Comparison of ENCODE assay signal across 9 cellular contexts in genomic region chr15:85865070-85865684, GRCh38.
DNase-seq lines count a peak whose midpoint lies in the region; ATAC-seq and TF ChIP-seq lines count a peak whose summit lies in the region.
"Had no signal": no experiment of that assay in that cellular context is flagged by ENCODE, and none has a peak within 500 bp of the region (broad histone marks: within the 10 kb centered on the region; RNA-seq: fewer than 3 reads in every experiment).

No MANE protein-coding gene starts in this region.

- peak; percentile 67; the same call in 1 of the 2 replicates for TF ChIP-seq CTCF in HEK293 (tag by site-specific recombination; IDR thresholded peaks at IDR 0.05)
- peak; percentile 98 for TF ChIP-seq CTCF in RWPE2 (IDR thresholded peaks at IDR 0.05; ENCODE audit: poor library complexity, severe bottlenecking)
- TF ChIP-seq CTCF in fibroblast of villous mesenchyme (IDR thresholded peaks at IDR 0.05; ENCODE audit: insufficient read depth, low read depth, low read length), result peak; percentile 76
- TF ChIP-seq CTCF in psoas muscle (IDR thresholded peaks at IDR 0.05), result peak; percentile 66

- intact Hi-C loops in psoas muscle (cut with DNase I), result loop anchor here (10.0 kb wide), 2 partner anchors 220 to 380 kb away; no protein-coding TSS in a partner anchor

- H3K36me3 ChIP-seq in HEK293 (ENCODE audit: control insufficient read depth in 2 of 2, insufficient read depth in 1 of 2, low read length in 2 of 2), result no peaks in the 10 kb centered on the region
- H3K36me3 ChIP-seq in RWPE2 (ENCODE audit: low read depth), result no peaks in the 10 kb centered on the region
- no peaks in the 10 kb centered on the region for H3K36me3 ChIP-seq in psoas muscle (ENCODE audit: insufficient read depth in 1 of 2, low read depth in 1 of 2)
- H3K36me3 ChIP-seq: BLaER1 treated with 17β-estradiol and CSF1 and Interleukin-3, amounts not matched to agents 10 nM and 100 nM had no signal

- 15 to 18% (median 17%) methylated on average over 6 of the region's 6 CpGs for WGBS in psoas muscle, 3 donors

- peak; percentile 90 for ATAC-seq in RWPE2 (ENCODE audit: low read depth)
- ATAC-seq in psoas muscle, result peak; percentile 56 to 90 (median 76)
- no peak for ATAC-seq in HG03432 (IDR thresholded peaks at IDR 0.05; ENCODE audit: unreplicated experiment)

- peaks cover 7% of the 10 kb centered on the region for H3K27me3 ChIP-seq in RWPE2 (ENCODE audit: insufficient read depth, poor library complexity, severe bottlenecking)
- no peaks in the 10 kb centered on the region for H3K27me3 ChIP-seq in psoas muscle (ENCODE audit: insufficient read depth in 3 of 3, low read length in 2 of 3)
- H3K27me3 ChIP-seq: BLaER1 treated with 17β-estradiol and CSF1 and Interleukin-3, amounts not matched to agents 10 nM and 100 nM had no signal

- POLR2A ChIA-PET in HEK293 (lab: Yijun Ruan, JAX), result no interaction called here

- H3K9me3 ChIP-seq in HEK293 (ENCODE audit: control insufficient read depth, insufficient read depth, low read depth, low read length) (no peaks in the 10 kb centered on the region), RWPE2 (ENCODE audit: severe bottlenecking) (no peaks in the 10 kb centered on the region), psoas muscle (no peaks in the 10 kb centered on the region)
- H3K9me3 ChIP-seq: BLaER1 treated with 17β-estradiol and CSF1 and Interleukin-3, amounts not matched to agents 10 nM and 100 nM had no signal

- H3K4me3 ChIP-seq in HEK293 (ENCODE audit: low read depth, low read length) (no peak overlapping the region), RWPE2 (ENCODE audit: severe bottlenecking) (no peak overlapping the region), fibroblast of villous mesenchyme (ENCODE audit: low read depth, low read length) (no peak overlapping the region), psoas muscle (no peak overlapping the region)
- H3K4me3 ChIP-seq: BLaER1 treated with 17β-estradiol and CSF1 and Interleukin-3, amounts not matched to agents 10 nM and 100 nM had no signal

- CTCF ChIA-PET in HEK293 (lab: Yijun Ruan, JAX), result interaction anchor here (0.6 to 1.9 kb wide), 30 partner anchors 12 to 1613 kb away, joined by 3 to 9 read pairs (median 3); no protein-coding TSS in a partner anchor

- no peak overlapping the region for H3K27ac ChIP-seq in HEK293 (ENCODE audit: extremely low read depth, low read depth, low read length)
- no peak overlapping the region for H3K27ac ChIP-seq in RWPE2 (ENCODE audit: poor library complexity, severe bottlenecking)
- H3K27ac ChIP-seq in psoas muscle, result no peak overlapping the region
- H3K27ac ChIP-seq: BLaER1 treated with 17β-estradiol and CSF1 and Interleukin-3, amounts not matched to agents 10 nM and 100 nM had no signal

- DNase-seq in NCI-H146 (lab: John Stamatoyannopoulos, UW) (peak; percentile 6), NCI-H146 treated with DMSO at 0.1 percent for 48 hours (lab: John Stamatoyannopoulos, UW; ENCODE audit: unreplicated experiment) (no peak), RWPE2 (ENCODE audit: low spot score) (no peak), fibroblast of villous mesenchyme (ENCODE audit: low read depth) (peak; percentile 51), psoas muscle (peak in 1 of 2 donors; percentile 25)
- DNase-seq in stimulated activated CD4-positive, alpha-beta T cell treated with anti-CD3 and anti-CD28 coated beads, Interleukin-12 subunit alpha, Interleukin-12 subunit beta, amount 100 ng/mL, for 4 hours, result no peak

- H3K4me1 ChIP-seq in HEK293 (ENCODE audit: control insufficient read depth, insufficient read depth, low read length), result no peaks in the 10 kb centered on the region
- H3K4me1 ChIP-seq in RWPE2 (ENCODE audit: insufficient read depth, poor library complexity, severe bottlenecking), result no peaks in the 10 kb centered on the region
- H3K4me1 ChIP-seq in psoas muscle, result no peaks in the 10 kb centered on the region

TF ChIP-seq in HEK293, 187 proteins besides CTCF, POLR2A, EP300 and RAD21:
- TF ChIP-seq ZNF654 (tag by site-specific recombination; IDR thresholded peaks at IDR 0.05; ENCODE audit: low read depth) (peak; percentile 90), ZNF426 (tag by site-specific recombination; IDR thresholded peaks at IDR 0.05) (no peak), ZNF530 (tag by site-specific recombination; IDR thresholded peaks at IDR 0.05; ENCODE audit: low read depth) (no peak), ZIC2 (tag by site-specific recombination; IDR thresholded peaks at IDR 0.05) (0 out of 2 replicates have a peak, but pooled peaks have one; percentile 14), ZNF600 (tag by site-specific recombination; IDR thresholded peaks at IDR 0.05) (no peak), ZNF266 (tag by site-specific recombination; IDR thresholded peaks at IDR 0.05; ENCODE audit: low read depth) (no peak)

Comparison
In these comparisons a context has a peak if more than half of its experiments do, and no peak if none do; other contexts are left out.
1. DNase-seq: peak in NCI-H146 (single experiment) and fibroblast of villous mesenchyme (single experiment); none in NCI-H146 treated with DMSO at 0.1 percent for 48 hours (single experiment), RWPE2 (single experiment) and stimulated activated CD4-positive, alpha-beta T cell treated with anti-CD3 and anti-CD28 coated beads, Interleukin-12 subunit alpha, Interleukin-12 subunit beta, amount 100 ng/mL, for 4 hours (single experiment).
2. Peak in every context shown above with its lines, with median percentiles within 50 percentile points of each other: CTCF ChIP-seq.